In genomic region chr1:172531846-172532699, GRCh38 we compare ENCODE assay signal across 8 cellular contexts.
A peak's percentile ranks its signal among the peaks of the same experiment; 100 is the strongest.
DNase-seq lines count a peak whose midpoint lies in the region; FAIRE-seq and TF ChIP-seq lines count a peak whose summit lies in the region.

No MANE protein-coding gene starts in this region.

- peak overlapping the region; percentile 65 for H2AFZ ChIP-seq in neuron (ENCODE audit: low read depth, low read length)

- peak; percentile 99 for FAIRE-seq in H54 (lab: Jason Lieb, UNC)

- no peaks in the 10 kb centered on the region for H3K36me3 ChIP-seq in neuron (ENCODE audit: insufficient read depth, low read length)

- peak overlapping the region; percentile 94 for H3K27ac ChIP-seq in RWPE1

- H3K9me3 ChIP-seq in neuron (ENCODE audit: low read length), result no peaks in the 10 kb centered on the region

- H3K4me3 ChIP-seq in neuron (ENCODE audit: low read length), result peak overlapping the region; percentile 93

- peaks cover 18% of the 10 kb centered on the region for H3K4me1 ChIP-seq in neuron (ENCODE audit: insufficient read depth, low read length)

- CTCF ChIA-PET in RWPE1 (lab: Yijun Ruan, JAX), result no interaction called here

- H3K27me3 ChIP-seq in neuron (ENCODE audit: insufficient read depth, low read length), result peaks cover 13% of the 10 kb centered on the region

- POLR2A ChIA-PET in RWPE1 (lab: Yijun Ruan, JAX; ENCODE audit: low non-redundant PET), result interaction anchor here (0.5 to 1.1 kb wide), 3 partner anchors 78 to 1336 kb away, joined by 3 to 4 read pairs (median 4); partner anchors contain the start of genes GAS5 and ZBTB37

- peak; percentile 59; the same call in 1 of the 2 replicates for TF ChIP-seq POLR2A in H54 (IDR thresholded peaks at IDR 0.05; ENCODE audit: low read depth, low read length)

- TF ChIP-seq CTCF in RWPE1 (conservative IDR thresholded peaks at IDR 0.05; ENCODE audit: low read depth), result no peak

- DNase-seq in ELR (ENCODE audit: low read depth) (peak; percentile 98), H54 (ENCODE audit: insufficient read length, low spot score) (peak; percentile 67), LoVo (ENCODE audit: low spot score) (peak; percentile 95), RWPE1 (ENCODE audit: low spot score) (peak; percentile 98), foreskin melanocyte (peak; percentile 99), stromal cell of bone marrow (ENCODE audit: low read depth) (peak; percentile 98)
- peak; percentile 79 for DNase-seq in activated gamma-delta T cell treated with anti-CD3 and anti-CD28 coated beads, Interleukin-2, amount 50 U/mL, for 16 hours (ENCODE audit: low read depth)

Comparison
In these comparisons a context has a peak if more than half of its experiments do, and no peak if none do; other contexts are left out.
1. Peak in every context shown above with its lines: DNase-seq, H3K4me3 ChIP-seq and H3K27ac ChIP-seq.